ENCODE assay signal across 17 cellular contexts in the genomic region with DNA sequence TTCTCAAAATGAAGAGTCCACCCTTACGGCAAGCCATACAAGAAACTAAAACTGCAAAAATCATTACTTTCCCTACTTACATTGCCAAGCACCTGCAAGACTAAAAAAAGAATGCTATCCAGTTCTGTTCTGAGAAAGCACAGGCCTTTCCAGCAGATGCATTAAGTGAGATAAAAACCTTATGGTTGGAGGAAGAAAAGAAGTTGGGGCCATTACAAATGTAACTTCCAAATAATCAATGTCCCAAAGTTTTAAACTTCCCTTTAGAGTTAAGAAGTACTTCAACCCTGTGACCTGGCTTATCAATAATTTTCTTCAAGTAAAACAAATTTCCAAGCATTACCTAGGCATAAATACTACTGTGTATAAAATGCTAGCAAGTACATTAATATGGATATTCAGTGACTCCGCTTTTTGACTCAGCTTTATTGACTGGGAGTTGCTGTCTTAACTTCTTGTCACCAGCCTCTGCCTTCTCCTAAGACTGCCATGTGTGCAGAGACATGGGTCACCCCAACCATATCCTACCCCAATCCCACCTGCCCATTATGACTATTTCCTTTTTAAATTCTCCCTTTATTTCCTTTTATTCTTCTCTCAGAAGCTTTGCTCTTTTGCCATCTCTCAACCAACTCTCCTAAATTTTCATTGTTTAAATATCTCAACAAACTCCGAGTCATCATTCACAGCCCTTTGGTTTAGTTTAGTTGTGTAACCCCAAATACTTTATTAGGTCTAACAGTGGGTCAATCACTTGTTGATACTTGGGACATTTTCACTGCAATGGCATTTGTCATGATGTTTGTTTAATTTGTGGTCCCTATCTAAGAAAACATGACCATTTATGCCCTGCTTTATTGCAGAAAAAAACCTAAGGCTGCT.
"Had no signal": no experiment of that assay in that cellular context is flagged by ENCODE, and none has a peak within 500 bp of the region (broad histone marks: within the 10 kb centered on the region; RNA-seq: fewer than 3 reads in every experiment).

No MANE protein-coding gene starts in this region.

- H3K27ac ChIP-seq: cardiac muscle cell, gastroesophageal sphincter, neutrophil had no signal

- DNase-seq: activated CD4-positive, alpha-beta memory T cell treated with anti-CD3 and anti-CD28 coated beads, Interleukin-2, amount 10 ng/mL, durations not matched to agents 7 days and 5 days; activated CD4-positive, alpha-beta T cell treated with anti-CD3 and anti-CD28 coated beads for 36 hours; activated naive CD8-positive, alpha-beta T cell treated with anti-CD3 and anti-CD28 coated beads, Interleukin-2, amount 10 ng/mL, durations not matched to agents 7 days and 5 days; activated T-cell treated with anti-CD3 and anti-CD28 coated beads, Interleukin-2, amount 50 U/mL, for 72 hours; aorta; effector CD4-positive, alpha-beta T cell; hippocampal formation; kidney glomerular epithelial cell; naive thymus-derived CD4-positive, alpha-beta T cell; right cardiac atrium had no signal

- ATAC-seq: activated CD4-positive, alpha-beta T cell treated with anti-CD3 and anti-CD28 coated beads for 36 hours; activated T-cell treated with anti-CD3 and anti-CD28 coated beads, Interleukin-2, amount 50 U/mL, for 72 hours; naive thymus-derived CD4-positive, alpha-beta T cell had no signal

- FAIRE-seq: endothelial cell of umbilical vein had no signal

- H3K27me3 ChIP-seq: cardiac muscle cell, gastroesophageal sphincter, tibial nerve had no signal

- H3K9me3 ChIP-seq: gastroesophageal sphincter, neutrophil, tibial nerve had no signal

- H3K36me3 ChIP-seq: cardiac muscle cell, neutrophil, tibial nerve had no signal

- H3K4me2 ChIP-seq: smooth muscle cell had no signal

- H3K4me3 ChIP-seq: cardiac muscle cell, gastroesophageal sphincter, lung, smooth muscle cell, tibial nerve had no signal
